25 cellular contexts compared by ENCODE assay signal in the genomic region with DNA sequence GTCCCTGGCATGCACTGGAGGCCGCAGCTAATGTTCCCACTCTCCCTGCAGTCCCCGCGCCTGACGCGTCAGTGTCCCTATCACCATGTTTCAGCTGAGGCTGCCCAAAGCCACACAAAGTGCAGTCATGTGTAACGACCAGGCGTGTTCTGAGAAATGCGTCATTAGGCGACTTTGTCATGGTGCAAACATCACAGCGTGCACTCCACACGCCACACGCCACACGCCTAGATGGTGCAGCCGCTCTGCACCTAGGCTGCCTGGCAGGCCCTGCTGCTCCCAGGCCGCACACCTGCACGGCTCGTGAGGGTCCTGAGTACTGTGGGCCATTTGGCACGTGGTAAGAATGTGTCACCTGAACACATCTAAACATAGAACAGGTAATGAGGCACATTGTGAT. TPM values are rescaled to one million over a fixed set of nuclear protein-coding genes. Genes with fewer than 3 reads are reported as not detected.
DNase-seq lines count a peak whose midpoint lies in the region; ATAC-seq and TF ChIP-seq lines count a peak whose summit lies in the region.
"Had no signal": no experiment of that assay in that cellular context is flagged by ENCODE, and none has a peak within 500 bp of the region (broad histone marks: within the 10 kb centered on the region; RNA-seq: fewer than 3 reads in every experiment).

No MANE protein-coding gene starts in this region.

- H3K4me3 Mint-ChIP-seq in activated CD4-positive, alpha-beta T cell treated with anti-CD3 and anti-CD28 coated beads for 36 hours, result peak overlapping the region; percentile 20
- H3K4me3 Mint-ChIP-seq in CD4-positive, alpha-beta T cell, result peak overlapping the region; percentile 78
- H3K4me3 Mint-ChIP-seq in brain, result peak overlapping the region in 4 of 5 experiments; percentile 50 to 59 (median 54)
- H3K4me3 Mint-ChIP-seq in neural crest cell, result peak overlapping the region; percentile 84

- POLR2A ChIA-PET in activated CD4-positive, alpha-beta T cell treated with anti-CD3 and anti-CD28 coated beads for 36 hours (lab: Charles Lee), result no interaction called here
- POLR2A ChIA-PET in CD4-positive, alpha-beta T cell (lab: Charles Lee), result no interaction called here

- no peaks in the 10 kb centered on the region for H3K9me3 ChIP-seq in CD4-positive, alpha-beta T cell (ENCODE audit: control insufficient read depth, low read length)
- H3K9me3 ChIP-seq in gastrocnemius medialis, result no peaks in the 10 kb centered on the region
- H3K9me3 ChIP-seq: left ventricle myocardium inferior, neutrophil, SJCRH30, testis had no signal

- H3K27me3 ChIP-seq in CD4-positive, alpha-beta T cell (ENCODE audit: control insufficient read depth, insufficient read depth, low read length), result no peaks in the 10 kb centered on the region
- H3K27me3 ChIP-seq in gastrocnemius medialis, result no peaks in the 10 kb centered on the region
- H3K27me3 ChIP-seq: hepatocyte, neutrophil, SJCRH30, testis had no signal

- H3K4me1 Mint-ChIP-seq in activated CD4-positive, alpha-beta T cell treated with anti-CD3 and anti-CD28 coated beads for 36 hours, result peaks cover 27% of the 10 kb centered on the region
- peaks cover 31% of the 10 kb centered on the region for H3K4me1 Mint-ChIP-seq in CD4-positive, alpha-beta T cell (ENCODE audit: low read depth)
- H3K4me1 Mint-ChIP-seq in brain, result peaks cover 27% of the 10 kb centered on the region
- peaks cover 21% of the 10 kb centered on the region for H3K4me1 Mint-ChIP-seq in neural crest cell

- no peak for DNase-seq in activated CD4-positive, alpha-beta T cell treated with anti-CD3 and anti-CD28 coated beads for 36 hours
- DNase-seq in activated CD4-positive, alpha-beta T cell treated with anti-CD3 and anti-CD28 coated beads, Interleukin-2, amount 50 U/mL, for 4 hours, result no peak
- DNase-seq in CD4-positive, alpha-beta T cell, result no peak
- DNase-seq in neural crest cell (ENCODE audit: low read depth, low spot score), result no peak
- DNase-seq in gastrocnemius medialis, result no peak
- DNase-seq in DMS79 treated with DMSO at 0.1 percent for 48 hours (lab: John Stamatoyannopoulos, UW), result no peak
- DNase-seq: activated T-cell treated with anti-CD3 and anti-CD28 coated beads, Interleukin-2, amount 50 U/mL, for 1 hour; effector CD4-positive, alpha-beta T cell; foreskin melanocyte; KG1; left ventricle myocardium inferior; NCI-H146; NCI-H510A treated with DMSO at 0.1 percent for 48 hours; PC-9; SJCRH30; stimulated activated naive CD4-positive, alpha-beta T cell; testis had no signal

- CTCF ChIA-PET in activated CD4-positive, alpha-beta T cell treated with anti-CD3 and anti-CD28 coated beads for 36 hours (lab: Charles Lee), result interaction anchor here (1.0 to 2.0 kb wide), 2 partner anchors 73 to 109 kb away, joined by 3 to 8 read pairs; no protein-coding TSS in a partner anchor
- CTCF ChIA-PET in CD4-positive, alpha-beta T cell (lab: Charles Lee), result no interaction called here

- TF ChIP-seq POLR2A in gastrocnemius medialis (IDR thresholded peaks at IDR 0.05), result no peak

- TF ChIP-seq CTCF in CD4-positive, alpha-beta T cell (IDR thresholded peaks at IDR 0.05), result no peak
- no peak for TF ChIP-seq CTCF in brain (conservative IDR thresholded peaks at IDR 0.05)
- TF ChIP-seq CTCF in neural crest cell (conservative IDR thresholded peaks at IDR 0.05), result no peak
- TF ChIP-seq CTCF in gastrocnemius medialis (IDR thresholded peaks at IDR 0.05 in 4 of 5, conservative IDR thresholded peaks at IDR 0.05 in 1 of 5), result no peak

- H3K36me3 Mint-ChIP-seq in activated CD4-positive, alpha-beta T cell treated with anti-CD3 and anti-CD28 coated beads for 36 hours (ENCODE audit: low read depth), result peaks cover 11% of the 10 kb centered on the region
- H3K36me3 Mint-ChIP-seq in CD4-positive, alpha-beta T cell (ENCODE audit: low read depth), result peaks cover 16% of the 10 kb centered on the region
- H3K36me3 Mint-ChIP-seq in brain (no peaks in the 10 kb centered on the region), neural crest cell (ENCODE audit: low read depth) (no peaks in the 10 kb centered on the region)

- no peaks in the 10 kb centered on the region for H3K9me3 Mint-ChIP-seq in activated CD4-positive, alpha-beta T cell treated with anti-CD3 and anti-CD28 coated beads for 36 hours (ENCODE audit: low read depth)
- H3K9me3 Mint-ChIP-seq in CD4-positive, alpha-beta T cell, result no peaks in the 10 kb centered on the region
- no peaks in the 10 kb centered on the region for H3K9me3 Mint-ChIP-seq in brain
- no peaks in the 10 kb centered on the region for H3K9me3 Mint-ChIP-seq in neural crest cell
- H3K9me3 Mint-ChIP-seq: activated naive CD8-positive, alpha-beta T cell treated with anti-CD3 and anti-CD28 coated beads, Interleukin-2, amount 10 ng/mL, durations not matched to agents 7 days and 5 days had no signal

- H3K27ac ChIP-seq in CD4-positive, alpha-beta T cell (ENCODE audit: low read depth, low read length), result no peak overlapping the region
- H3K27ac ChIP-seq in gastrocnemius medialis, result no peak overlapping the region
- H3K27ac ChIP-seq: hepatocyte, left ventricle myocardium inferior, neutrophil, PC-9, SJCRH30, skin epidermis, testis, VCaP had no signal

- H3K27ac Mint-ChIP-seq in activated CD4-positive, alpha-beta T cell treated with anti-CD3 and anti-CD28 coated beads for 36 hours, result no peak overlapping the region
- no peak overlapping the region for H3K27ac Mint-ChIP-seq in CD4-positive, alpha-beta T cell
- H3K27ac Mint-ChIP-seq in brain (no peak overlapping the region), neural crest cell (ENCODE audit: unreplicated experiment) (no peak overlapping the region)
- H3K27ac Mint-ChIP-seq: activated naive CD8-positive, alpha-beta T cell treated with anti-CD3 and anti-CD28 coated beads, Interleukin-2, amount 10 ng/mL, durations not matched to agents 7 days and 5 days had no signal

- H3K36me3 ChIP-seq in gastrocnemius medialis, result peaks cover 0 to 31% of the 10 kb centered on the region in 2 donors
- H3K36me3 ChIP-seq: SJCRH30 had no signal

- in situ Hi-C loops in gastrocnemius medialis (cut with MboI; ENCODE audit: low sequenced_read_pairs in 4 of 4), result no loop called here

- ATAC-seq in activated CD4-positive, alpha-beta T cell treated with anti-CD3 and anti-CD28 coated beads for 36 hours, result no peak
- no peak for ATAC-seq in CD4-positive, alpha-beta T cell (ENCODE audit: poor library complexity)
- ATAC-seq in gastrocnemius medialis, result no peak
- ATAC-seq in GM19035 (IDR thresholded peaks at IDR 0.05; ENCODE audit: unreplicated experiment), result no peak
- ATAC-seq: esophagus mucosa had no signal

- intact Hi-C loops in activated CD4-positive, alpha-beta T cell treated with anti-CD3 and anti-CD28 coated beads for 36 hours (cut with DNase I, micrococcal nuclease), result no loop called here
- intact Hi-C loops in CD4-positive, alpha-beta T cell (cut with DNase I, micrococcal nuclease), result loop anchor here in 1 of 2 experiments (10.0 kb wide), 1 partner anchor 224 kb away; no protein-coding TSS in a partner anchor
- intact Hi-C loops in gastrocnemius medialis (cut with DNase I; ENCODE audit: low total_unique reads), result no loop called here

- no peak overlapping the region for H3K4me3 ChIP-seq in gastrocnemius medialis
- H3K4me3 ChIP-seq: hepatocyte, left ventricle myocardium inferior, PC-9, SJCRH30, skin epidermis, testis had no signal

- H3K27me3 Mint-ChIP-seq in activated CD4-positive, alpha-beta T cell treated with anti-CD3 and anti-CD28 coated beads for 36 hours, result no peaks in the 10 kb centered on the region
- H3K27me3 Mint-ChIP-seq in CD4-positive, alpha-beta T cell, result no peaks in the 10 kb centered on the region
- no peaks in the 10 kb centered on the region for H3K27me3 Mint-ChIP-seq in brain
- no peaks in the 10 kb centered on the region for H3K27me3 Mint-ChIP-seq in neural crest cell (ENCODE audit: low read depth)
- H3K27me3 Mint-ChIP-seq: activated naive CD8-positive, alpha-beta T cell treated with anti-CD3 and anti-CD28 coated beads, Interleukin-2, amount 10 ng/mL, durations not matched to agents 7 days and 5 days had no signal

- H3K4me1 ChIP-seq in gastrocnemius medialis, result peaks cover 13 to 19% of the 10 kb centered on the region in 2 donors

RNA-seq across cellular contexts. Expression of gene CRELD2, which starts 2.4 kb away (rescaled TPM):
- 10 to 100 TPM; 15.2 to 16.4 TPM for total RNA-seq in activated CD4-positive, alpha-beta T cell treated with anti-CD3 and anti-CD28 coated beads for 36 hours
- 10 to 100 TPM; 21.2 to 23.3 TPM for total RNA-seq in CD4-positive, alpha-beta T cell
- 18.8 TPM for polyA plus RNA-seq in brain (ENCODE audit: insufficient read depth, low read depth, low replicate concordance)
- 39.6 and 43.8 TPM in 2 replicates for total RNA-seq in neural crest cell
- total RNA-seq in gastrocnemius medialis, result 10 to 100 TPM in 3 of 4 donors, 1 to 10 TPM in 1; 8.9 to 15.0 (median 13.0) TPM

RNA-seq across cellular contexts. Expression of gene ALG12, which starts 2.6 kb away (rescaled TPM):
- total RNA-seq in activated CD4-positive, alpha-beta T cell treated with anti-CD3 and anti-CD28 coated beads for 36 hours, result 10 to 100 TPM; 13.6 to 13.7 TPM
- total RNA-seq in CD4-positive, alpha-beta T cell, result 10 to 100 TPM; 13.5 to 14.6 TPM
- polyA plus RNA-seq in brain (ENCODE audit: insufficient read depth, low read depth, low replicate concordance), result 10.8 TPM
- 21.2 and 24.7 TPM in 2 replicates for total RNA-seq in neural crest cell
- total RNA-seq in gastrocnemius medialis, result 1 to 10 TPM; 6.4 to 9.6 (median 8.2) TPM

RNA-seq across cellular contexts. Expression of gene PIM3, which starts 39.7 kb away (rescaled TPM):
- 100 to 1,000 TPM; 127 to 165 TPM for total RNA-seq in activated CD4-positive, alpha-beta T cell treated with anti-CD3 and anti-CD28 coated beads for 36 hours
- total RNA-seq in CD4-positive, alpha-beta T cell, result 100 to 1,000 TPM; 224 to 230 TPM
- polyA plus RNA-seq in brain (ENCODE audit: insufficient read depth, low read depth, low replicate concordance), result 49.4 TPM
- total RNA-seq in neural crest cell (29.9 and 31.0 TPM in 2 replicates), gastrocnemius medialis (100 to 1,000 TPM; 165 to 327 (median 188) TPM)

Comparison
In these comparisons a context has a peak if more than half of its experiments do, and no peak if none do; other contexts are left out.
1. H3K4me3 Mint-ChIP-seq: peak in every context shown above with its lines; median percentile 84 in neural crest cell; 78 in CD4-positive, alpha-beta T cell; 54 in brain; 20 in activated CD4-positive, alpha-beta T cell treated with anti-CD3 and anti-CD28 coated beads for 36 hours.